In the genomic region with DNA sequence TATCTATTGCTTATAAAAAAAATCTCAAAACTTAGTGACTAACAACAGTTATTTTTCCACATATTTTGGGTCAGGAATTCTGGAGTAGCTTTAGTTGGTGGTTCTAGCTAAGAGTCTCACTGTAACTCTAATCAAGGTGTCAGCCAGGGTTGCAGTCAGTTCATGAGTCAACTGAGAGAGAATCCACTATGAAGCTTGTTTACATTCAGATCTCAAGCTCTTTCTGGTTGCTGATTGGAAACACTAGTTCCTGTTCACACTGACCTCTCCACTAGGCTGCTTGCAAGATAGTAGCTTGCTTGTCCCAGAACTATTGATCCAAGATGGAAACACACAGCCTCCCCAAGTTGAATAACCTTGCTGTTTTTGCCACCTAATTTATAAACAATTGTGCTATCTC, we compare ENCODE assay signal across 21 cellular contexts.
"Had no signal": no experiment of that assay in that cellular context is flagged by ENCODE, and none has a peak within 500 bp of the region (broad histone marks: within the 10 kb centered on the region; RNA-seq: fewer than 3 reads in every experiment).

No MANE protein-coding gene starts in this region.

- ATAC-seq: activated CD8-positive, alpha-beta T cell treated with anti-CD3 and anti-CD28 coated beads, Interleukin-2, amount 10 ng/mL, durations not matched to agents 7 days and 5 days; activated naive CD4-positive, alpha-beta T cell treated with anti-CD3 and anti-CD28 coated beads, Interleukin-2, amount 50 U/mL, for 72 hours; body of pancreas; right lobe of liver had no signal

- DNase-seq: activated B cell treated with CpG ODN at 0.5 μM for 24 hours; activated CD4-positive, alpha-beta T cell treated with anti-CD3 and anti-CD28 coated beads, Interleukin-2, amount 10 ng/mL, durations not matched to agents 24 days and 14 days; activated CD8-positive, alpha-beta memory T cell treated with anti-CD3 and anti-CD28 coated beads, Interleukin-2, amount 50 U/mL, for 4 hours; activated CD8-positive, alpha-beta T cell treated with anti-CD3 and anti-CD28 coated beads, Interleukin-2, amount 10 ng/mL, durations not matched to agents 7 days and 5 days; activated effector memory CD4-positive, alpha-beta T cell treated with anti-CD3 and anti-CD28 coated beads, Interleukin-2, amount 50 U/mL, for 16 hours; activated T-cell treated with anti-CD3 and anti-CD28 coated beads, Interleukin-2, amount 50 U/mL, for 48 hours; amniotic stem cell; body of pancreas; central memory CD4-positive, alpha-beta T cell; head of caudate nucleus; ovary; right lobe of liver; stimulated activated CD4-positive, alpha-beta T cell treated with anti-CD3 and anti-CD28 coated beads, Interleukin-4, amount 100 ng/mL, for 4 hours; stimulated activated CD8-positive, alpha-beta memory T cell treated with anti-CD3 and anti-CD28 coated beads, Interleukin-4, amount 100 ng/mL, for 48 hours; stimulated activated naive CD4-positive, alpha-beta T cell treated with Interleukin-2 at 50 U/mL for 16 hours; T-helper 2 cell had no signal

- H3K4me3 ChIP-seq: body of pancreas, coronary artery, lung, ovary, right lobe of liver, smooth muscle cell, suprapubic skin had no signal
